In genomic region chr16:30052671-30053372, GRCh38 we compare ENCODE assay signal across 1 cellular context.
A peak's percentile ranks its signal among the peaks of the same experiment; 100 is the strongest.
TF ChIP-seq lines count a peak whose summit lies in the region.

No MANE protein-coding gene starts in this region.

TF ChIP-seq in HepG2, 621 proteins besides CTCF, POLR2A, EP300 and RAD21 (continued from another document and continues in another):
- TF ChIP-seq E2F2 (CRISPR knock-in tag; IDR thresholded peaks at IDR 0.05; ENCODE audit: borderline replicate concordance) = peak; percentile 100
- TF ChIP-seq ZGPAT (CRISPR knock-in tag; IDR thresholded peaks at IDR 0.05) = peak; percentile 95
- TF ChIP-seq BRCA1 (CRISPR knock-in tag; IDR thresholded peaks at IDR 0.05) = peak; percentile 81; the same call in 1 of the 2 replicates
- peak; percentile 98 for TF ChIP-seq IKZF4 (CRISPR knock-in tag; IDR thresholded peaks at IDR 0.05; ENCODE audit: borderline replicate concordance, low read depth, not compliant biosample characterization)
- peak; percentile 55; the same call in 1 of the 2 replicates for TF ChIP-seq TAF1 (CRISPR knock-in tag; IDR thresholded peaks at IDR 0.05)
- peak; percentile 65 for TF ChIP-seq NFYC (CRISPR knock-in tag; IDR thresholded peaks at IDR 0.05)
- TF ChIP-seq FOXK1 (CRISPR knock-in tag; IDR thresholded peaks at IDR 0.05; ENCODE audit: borderline replicate concordance, low read depth) = peak; percentile 90; the same call in 1 of the 2 replicates
- 0 out of 2 replicates have a peak, but pooled peaks have one; percentile 47 for TF ChIP-seq ZNF468 (CRISPR knock-in tag; IDR thresholded peaks at IDR 0.05)
- 0 out of 2 replicates have a peak, but pooled peaks have one; percentile 59 for TF ChIP-seq ZNF12 (CRISPR knock-in tag; IDR thresholded peaks at IDR 0.05)
- TF ChIP-seq ZBTB7B (CRISPR knock-in tag; IDR thresholded peaks at IDR 0.05) = peak; percentile 69
- TF ChIP-seq ZBTB44 (CRISPR knock-in tag; IDR thresholded peaks at IDR 0.05) = peak; percentile 97
- peak; percentile 89 for TF ChIP-seq TFE3 (CRISPR knock-in tag; IDR thresholded peaks at IDR 0.05)
- TF ChIP-seq ZNF607 (CRISPR knock-in tag; IDR thresholded peaks at IDR 0.05; ENCODE audit: borderline replicate concordance) = peak; percentile 98
- TF ChIP-seq HDAC6 (IDR thresholded peaks at IDR 0.05; ENCODE audit: low read depth, low read length) = no peak
- peak; percentile 87 for TF ChIP-seq MIER2 (CRISPR knock-in tag; IDR thresholded peaks at IDR 0.05)
- peak; percentile 61 for TF ChIP-seq GATAD2A (CRISPR knock-in tag; IDR thresholded peaks at IDR 0.05)
- TF ChIP-seq ZNF766 (CRISPR knock-in tag; IDR thresholded peaks at IDR 0.05; ENCODE audit: borderline replicate concordance) = peak; percentile 94
- no peak for TF ChIP-seq LCORL (IDR thresholded peaks at IDR 0.05)
- TF ChIP-seq LCORL (CRISPR knock-in tag; IDR thresholded peaks at IDR 0.05) = peak; percentile 66; the same call in 1 of the 2 replicates
- TF ChIP-seq STAG1 (CRISPR knock-in tag; IDR thresholded peaks at IDR 0.05) = peak; percentile 8; the same call in 1 of the 2 replicates
- TF ChIP-seq DMAP1 (CRISPR knock-in tag; IDR thresholded peaks at IDR 0.05) = peak; percentile 80; the same call in 1 of the 2 replicates
- peak; percentile 96; the same call in 1 of the 2 replicates for TF ChIP-seq ZFP41 (CRISPR knock-in tag; IDR thresholded peaks at IDR 0.05; ENCODE audit: borderline replicate concordance)
- peak; percentile 67 for TF ChIP-seq SRSF1 (optimal IDR thresholded peaks at IDR 0.05; ENCODE audit: low read depth, low read length)
- peak; percentile 98 for TF ChIP-seq RNF2 (conservative IDR thresholded peaks at IDR 0.05; ENCODE audit: low read depth)
- TF ChIP-seq ZNF414 (CRISPR knock-in tag; IDR thresholded peaks at IDR 0.05) = peak; percentile 96; the same call in 1 of the 2 replicates
- TF ChIP-seq DRAP1 (CRISPR knock-in tag; IDR thresholded peaks at IDR 0.05) = peak; percentile 50; the same call in 1 of the 2 replicates
- TF ChIP-seq SAP130 (CRISPR knock-in tag; IDR thresholded peaks at IDR 0.05; ENCODE audit: low read depth) = peak; percentile 99
- TF ChIP-seq ZNF367 (CRISPR knock-in tag; IDR thresholded peaks at IDR 0.05; ENCODE audit: borderline replicate concordance) = no peak
- TF ChIP-seq SP2 (CRISPR knock-in tag; IDR thresholded peaks at IDR 0.05) = peak; percentile 66
- no peak for TF ChIP-seq ZNF496 (CRISPR knock-in tag; IDR thresholded peaks at IDR 0.05; ENCODE audit: insufficient replicate concordance)
- peak; percentile 65 for TF ChIP-seq HNF4A (CRISPR knock-in tag; IDR thresholded peaks at IDR 0.05)
- peak; percentile 70; the same call in 1 of the 2 replicates for TF ChIP-seq ZNF775 (CRISPR knock-in tag; IDR thresholded peaks at IDR 0.05; ENCODE audit: borderline replicate concordance)
- TF ChIP-seq PLRG1 (conservative IDR thresholded peaks at IDR 0.05) = no peak
- peak; percentile 62; the same call in 1 of the 2 replicates for TF ChIP-seq SATB2 (CRISPR knock-in tag; IDR thresholded peaks at IDR 0.05)
- TF ChIP-seq ZNF160 (CRISPR knock-in tag; IDR thresholded peaks at IDR 0.05) = peak; percentile 90; the same call in 1 of the 2 replicates
- TF ChIP-seq SMYD3 (CRISPR knock-in tag; IDR thresholded peaks at IDR 0.05) = peak; percentile 96
- TF ChIP-seq KLF11 (CRISPR knock-in tag; IDR thresholded peaks at IDR 0.05) = peak; percentile 98
- TF ChIP-seq PRDM10 (CRISPR knock-in tag; IDR thresholded peaks at IDR 0.05; ENCODE audit: low read depth) = peak; percentile 64; the same call in 1 of the 2 replicates
- peak; percentile 64; the same call in 1 of the 2 replicates for TF ChIP-seq ZNF646 (CRISPR knock-in tag; IDR thresholded peaks at IDR 0.05)
- no peak for TF ChIP-seq EZH2 (conservative IDR thresholded peaks at IDR 0.05; ENCODE audit: low read depth, low read length)
- no peak for TF ChIP-seq JARID2 (CRISPR knock-in tag; IDR thresholded peaks at IDR 0.05; ENCODE audit: insufficient replicate concordance)
- TF ChIP-seq TARDBP (CRISPR knock-in tag; IDR thresholded peaks at IDR 0.05) = peak; percentile 93
- no peak for TF ChIP-seq CEBPB (IDR thresholded peaks at IDR 0.05; ENCODE audit: borderline replicate concordance, low read depth, low read length)
- no peak for TF ChIP-seq FOXA1 (IDR thresholded peaks at IDR 0.05)
- peak; percentile 62; the same call in 1 of the 2 replicates for TF ChIP-seq FOXA1 (CRISPR knock-in tag; IDR thresholded peaks at IDR 0.05)
- TF ChIP-seq CSRNP1 (CRISPR knock-in tag; IDR thresholded peaks at IDR 0.05) = peak; percentile 98
